ENCODE assay signal across 13 cellular contexts in genomic region chr7:121531175-121532070, GRCh38.
DNase-seq lines count a peak whose midpoint lies in the region; ATAC-seq, FAIRE-seq and TF ChIP-seq lines count a peak whose summit lies in the region.
"Had no signal": no experiment of that assay in that cellular context is flagged by ENCODE, and none has a peak within 500 bp of the region (broad histone marks: within the 10 kb centered on the region; RNA-seq: fewer than 3 reads in every experiment).

No MANE protein-coding gene starts in this region.

- peak overlapping the region; percentile 90 for H3K27ac Mint-ChIP-seq in activated CD8-positive, alpha-beta memory T cell treated with anti-CD3 and anti-CD28 coated beads, Interleukin-2, amount 10 ng/mL, durations not matched to agents 7 days and 5 days

- H3K36me3 ChIP-seq in bronchial epithelial cell (ENCODE audit: control insufficient read depth, insufficient read depth, low read length) (no peaks in the 10 kb centered on the region), skeletal muscle satellite cell (ENCODE audit: insufficient read depth, low read length) (no peaks in the 10 kb centered on the region)
- H3K36me3 ChIP-seq: neutrophil had no signal

- H3K27me3 Mint-ChIP-seq in activated CD8-positive, alpha-beta memory T cell treated with anti-CD3 and anti-CD28 coated beads, Interleukin-2, amount 10 ng/mL, durations not matched to agents 7 days and 5 days, result no peaks in the 10 kb centered on the region

- DNase-seq in activated CD8-positive, alpha-beta memory T cell treated with anti-CD3 and anti-CD28 coated beads, Interleukin-2, amount 10 ng/mL, durations not matched to agents 7 days and 5 days, result no peak
- DNase-seq in activated CD8-positive, alpha-beta memory T cell treated with anti-CD3 and anti-CD28 coated beads for 24 hours, result no peak
- DNase-seq in RKO (ENCODE audit: low spot score) (peak; percentile 20), bronchial epithelial cell (ENCODE audit: low read depth) (peak; percentile 89), posterior vena cava (ENCODE audit: low spot score) (no peak), erythroblast (lab: John Stamatoyannopoulos, UW) (no peak), CD1c-positive myeloid dendritic cell (ENCODE audit: extremely low spot score) (no peak)
- DNase-seq: GF-D8, SIG-M5 had no signal

- TF ChIP-seq POLR2A in erythroblast (IDR thresholded peaks at IDR 0.05; ENCODE audit: low read length), result no peak

- no peak overlapping the region for H3K4me2 ChIP-seq in skeletal muscle satellite cell (ENCODE audit: low read length)

- CTCF ChIA-PET in activated CD8-positive, alpha-beta memory T cell treated with anti-CD3 and anti-CD28 coated beads, Interleukin-2, amount 10 ng/mL, durations not matched to agents 7 days and 5 days (lab: Charles Lee), result interaction anchor here (0.8 to 3.9 kb wide), 11 partner anchors 10 to 170 kb away, joined by 3 to 28 read pairs (median 8); partner anchors contain the start of gene FAM3C

- peak overlapping the region; percentile 36 for H3K4me3 Mint-ChIP-seq in activated CD8-positive, alpha-beta memory T cell treated with anti-CD3 and anti-CD28 coated beads, Interleukin-2, amount 10 ng/mL, durations not matched to agents 7 days and 5 days

- intact Hi-C loops in posterior vena cava (cut with DNase I), result no loop called here

- peaks cover 29% of the 10 kb centered on the region for H3K4me1 ChIP-seq in skeletal muscle satellite cell (ENCODE audit: control insufficient read depth, insufficient read depth, low read length)

- H3K9ac ChIP-seq in skeletal muscle satellite cell (ENCODE audit: low read depth, low read length), result peak overlapping the region; percentile 38

- H3K9me3 ChIP-seq in skeletal muscle satellite cell (replicated peaks; ENCODE audit: low read length), result no peaks in the 10 kb centered on the region
- H3K9me3 ChIP-seq: neutrophil had no signal

- no peak for TF ChIP-seq CTCF in bronchial epithelial cell (IDR thresholded peaks at IDR 0.05; ENCODE audit: insufficient read depth, low read length, severe bottlenecking)

- no peaks in the 10 kb centered on the region for H3K27me3 ChIP-seq in bronchial epithelial cell (ENCODE audit: control insufficient read depth, insufficient read depth, low read length)
- no peaks in the 10 kb centered on the region for H3K27me3 ChIP-seq in skeletal muscle satellite cell (ENCODE audit: control insufficient read depth, insufficient read depth, low read length)
- H3K27me3 ChIP-seq: neutrophil had no signal

- H3K9me3 Mint-ChIP-seq in activated CD8-positive, alpha-beta memory T cell treated with anti-CD3 and anti-CD28 coated beads, Interleukin-2, amount 10 ng/mL, durations not matched to agents 7 days and 5 days (ENCODE audit: low read depth), result peaks cover 2% of the 10 kb centered on the region

- H3K4me1 Mint-ChIP-seq in activated CD8-positive, alpha-beta memory T cell treated with anti-CD3 and anti-CD28 coated beads, Interleukin-2, amount 10 ng/mL, durations not matched to agents 7 days and 5 days, result peaks cover 53% of the 10 kb centered on the region

- peaks cover 32% of the 10 kb centered on the region for H3K36me3 Mint-ChIP-seq in activated CD8-positive, alpha-beta memory T cell treated with anti-CD3 and anti-CD28 coated beads, Interleukin-2, amount 10 ng/mL, durations not matched to agents 7 days and 5 days
- H3K36me3 Mint-ChIP-seq: brain had no signal

- no peak for FAIRE-seq in bronchial epithelial cell (lab: Jason Lieb, UNC)
- FAIRE-seq: HepG2 had no signal

- H3K4me3 ChIP-seq in bronchial epithelial cell (ENCODE audit: low read depth, low read length), result no peak overlapping the region
- H3K4me3 ChIP-seq in skeletal muscle satellite cell (ENCODE audit: low read length), result no peak overlapping the region

- ATAC-seq in activated CD8-positive, alpha-beta memory T cell treated with anti-CD3 and anti-CD28 coated beads, Interleukin-2, amount 10 ng/mL, durations not matched to agents 7 days and 5 days, result no peak

Comparison
In these comparisons a context has a peak if more than half of its experiments do, and no peak if none do; other contexts are left out.
1. DNase-seq: peak in RKO (single experiment) and bronchial epithelial cell (single experiment); none in activated CD8-positive, alpha-beta memory T cell treated with anti-CD3 and anti-CD28 coated beads, Interleukin-2, amount 10 ng/mL, durations not matched to agents 7 days and 5 days (single experiment), activated CD8-positive, alpha-beta memory T cell treated with anti-CD3 and anti-CD28 coated beads for 24 hours (single experiment), posterior vena cava (single experiment), erythroblast (0 of 2) and CD1c-positive myeloid dendritic cell (single experiment).